Comparison of ENCODE assay signal across 27 cellular contexts in genomic region chr13:25291691-25292090, GRCh38. TPM values are rescaled to one million over a fixed set of nuclear protein-coding genes. Genes with fewer than 3 reads are reported as not detected.
DNase-seq lines count a peak whose midpoint lies in the region; ATAC-seq, FAIRE-seq and TF ChIP-seq lines count a peak whose summit lies in the region.
"Had no signal": no experiment of that assay in that cellular context is flagged by ENCODE, and none has a peak within 500 bp of the region (broad histone marks: within the 10 kb centered on the region; RNA-seq: fewer than 3 reads in every experiment).

No MANE protein-coding gene starts in this region.

- H3K4me2 ChIP-seq in Loucy (ENCODE audit: low read depth, low read length, poor library complexity, severe bottlenecking), result peak overlapping the region; percentile 80
- H3K4me2 ChIP-seq in OCI-LY3 (ENCODE audit: low read length), result no peak overlapping the region
- H3K4me2 ChIP-seq in mesenchymal stem cell (ENCODE audit: low read length, poor library complexity, severe bottlenecking), result no peak overlapping the region

- H3K18ac ChIP-seq in mesenchymal stem cell (ENCODE audit: low read depth in 1 of 2, low read length in 2 of 2), result no peak overlapping the region

- peaks cover 8 to 19% (median 12%) of the 10 kb centered on the region in 4 donors for H3K4me1 Mint-ChIP-seq in CD4-positive, alpha-beta memory T cell
- H3K4me1 Mint-ChIP-seq: activated naive CD8-positive, alpha-beta T cell treated with anti-CD3 and anti-CD28 coated beads for 36 hours; endodermal cell had no signal

- H3K79me2 ChIP-seq in Loucy (ENCODE audit: insufficient read depth, low read length) (peaks cover 4% of the 10 kb centered on the region), OCI-LY3 (ENCODE audit: low read length) (peaks cover 4% of the 10 kb centered on the region)

- H4K20me1 ChIP-seq in Loucy (ENCODE audit: insufficient read depth, low read length, poor library complexity, severe bottlenecking) (peaks cover 2% of the 10 kb centered on the region), OCI-LY3 (ENCODE audit: insufficient read depth, low read length) (no peaks in the 10 kb centered on the region)

- no peak for ATAC-seq in left colon
- ATAC-seq: psoas muscle; stimulated activated memory B cell treated with anti-CD40 and anti-IgM and Interleukin-4, amounts not matched to agents 10 μg/mL and 1 μg/mL and 100 μg/mL, for 72 hours had no signal

- TF ChIP-seq CTCF in Loucy (conservative IDR thresholded peaks at IDR 0.05; ENCODE audit: low read length), result no peak
- TF ChIP-seq CTCF in OCI-LY3 (IDR thresholded peaks at IDR 0.05; ENCODE audit: low read depth, low read length), result no peak

- H3K23ac ChIP-seq in mesenchymal stem cell (ENCODE audit: low read length in 2 of 2), result no peak overlapping the region

- FAIRE-seq in GM12892 (lab: Jason Lieb, UNC), result no peak
- FAIRE-seq: TTC549 had no signal

- no peak overlapping the region for H2BK120ac ChIP-seq in mesenchymal stem cell (ENCODE audit: low read depth, low read length)

- WGBS in mesenchymal stem cell, result 95% methylated on average over 1 of the region's 1 CpG

- 0 out of 2 replicates have a peak, but pooled peaks cover 3% of the 10 kb centered on the region for H3F3A ChIP-seq in Loucy (ENCODE audit: low read depth)

- peak overlapping the region; percentile 20 for H3K27ac ChIP-seq in CD4-positive, alpha-beta memory T cell (ENCODE audit: low read depth, low read length)
- H3K27ac ChIP-seq in OCI-LY3 (ENCODE audit: low read length), result no peak overlapping the region
- H3K27ac ChIP-seq in mesenchymal stem cell (ENCODE audit: low read length, poor library complexity, severe bottlenecking), result peak overlapping the region; percentile 20
- H3K27ac ChIP-seq: cardiac muscle cell, esophagus muscularis mucosa, foreskin keratinocyte, neutrophil, psoas muscle, RWPE1, upper lobe of right lung had no signal

- no peak overlapping the region for H3K4me3 ChIP-seq in CD4-positive, alpha-beta memory T cell (ENCODE audit: low read length in 2 of 2)
- H3K4me3 ChIP-seq in Loucy (ENCODE audit: low read length, poor library complexity, severe bottlenecking) (peak overlapping the region; percentile 64), OCI-LY3 (ENCODE audit: low read length) (no peak overlapping the region), mesenchymal stem cell (ENCODE audit: insufficient read depth in 1 of 2, low read depth in 1 of 2, low read length in 2 of 2) (no peak overlapping the region)
- H3K4me3 ChIP-seq: cardiac muscle cell, coronary artery, esophagus muscularis mucosa, psoas muscle, upper lobe of right lung had no signal

- H3K36me3 Mint-ChIP-seq in CD4-positive, alpha-beta memory T cell, result peaks cover 0 to 9% of the 10 kb centered on the region in 2 donors
- H3K36me3 Mint-ChIP-seq: activated naive CD8-positive, alpha-beta T cell treated with anti-CD3 and anti-CD28 coated beads for 36 hours; stimulated activated memory B cell treated with anti-CD40 and anti-IgM and Interleukin-4, amounts not matched to agents 10 μg/mL and 1 μg/mL and 100 μg/mL, for 72 hours had no signal

- no peak overlapping the region for H3K4ac ChIP-seq in mesenchymal stem cell (ENCODE audit: low read depth in 1 of 2, low read length in 2 of 2)

- no peak overlapping the region for H3K4me3 Mint-ChIP-seq in CD4-positive, alpha-beta memory T cell
- H3K4me3 Mint-ChIP-seq: activated CD8-positive, alpha-beta T cell treated with anti-CD3 and anti-CD28 coated beads, Interleukin-2, amount 10 ng/mL, durations not matched to agents 7 days and 5 days; activated naive CD8-positive, alpha-beta T cell treated with anti-CD3 and anti-CD28 coated beads for 36 hours; endodermal cell; stimulated activated memory B cell treated with anti-CD40 and anti-IgM and Interleukin-4, amounts not matched to agents 10 μg/mL and 1 μg/mL and 100 μg/mL, for 72 hours had no signal

- no peaks in the 10 kb centered on the region for H3K9me2 ChIP-seq in Loucy (replicated peaks; ENCODE audit: low read depth, low read length)

- H3K27me3 ChIP-seq in CD4-positive, alpha-beta memory T cell (ENCODE audit: insufficient read depth, low read length), result no peaks in the 10 kb centered on the region
- no peaks in the 10 kb centered on the region for H3K27me3 ChIP-seq in Loucy (ENCODE audit: insufficient read depth, low read length, poor library complexity, severe bottlenecking)
- 0 out of 2 replicates have a peak, but pooled peaks cover 2% of the 10 kb centered on the region for H3K27me3 ChIP-seq in OCI-LY3 (ENCODE audit: low read depth, low read length)
- H3K27me3 ChIP-seq in mesenchymal stem cell (ENCODE audit: control insufficient read depth in 1 of 2, insufficient read depth in 1 of 2, low read length in 2 of 2), result peaks cover 12 to 18% of the 10 kb centered on the region in 2 experiments

- no peaks in the 10 kb centered on the region for H3K36me3 ChIP-seq in CD4-positive, alpha-beta memory T cell (ENCODE audit: insufficient read depth, low read length)
- H3K36me3 ChIP-seq in Loucy (ENCODE audit: insufficient read depth, low read length), result no peaks in the 10 kb centered on the region
- H3K36me3 ChIP-seq in OCI-LY3 (replicated peaks; ENCODE audit: low read depth, low read length), result no peaks in the 10 kb centered on the region
- no peaks in the 10 kb centered on the region for H3K36me3 ChIP-seq in mesenchymal stem cell (ENCODE audit: control insufficient read depth in 1 of 2, insufficient read depth in 2 of 2, low read depth in 1 of 2, low read length in 2 of 2)
- H3K36me3 ChIP-seq: cardiac muscle cell, esophagus muscularis mucosa, neutrophil, upper lobe of right lung had no signal

- POLR2A ChIA-PET in CD4-positive, alpha-beta memory T cell (lab: Charles Lee; ENCODE audit: partially characterized antibody), result interaction anchor here (1.2 to 1.3 kb wide), 2 partner anchors 10 kb away, joined by 3 to 4 read pairs; partner anchors contain the start of gene NUP58

- H3K4me1 ChIP-seq in CD4-positive, alpha-beta memory T cell (ENCODE audit: insufficient read depth, low read length), result peaks cover 15% of the 10 kb centered on the region
- H3K4me1 ChIP-seq in Loucy (ENCODE audit: insufficient read depth, low read length, poor library complexity, severe bottlenecking), result peaks cover 21% of the 10 kb centered on the region
- H3K4me1 ChIP-seq in OCI-LY3 (ENCODE audit: low read length), result peaks cover 8% of the 10 kb centered on the region
- H3K4me1 ChIP-seq in mesenchymal stem cell (ENCODE audit: control insufficient read depth, insufficient read depth, low read depth, low read length), result peaks cover 2% of the 10 kb centered on the region
- H3K4me1 ChIP-seq: esophagus muscularis mucosa, foreskin keratinocyte, psoas muscle, upper lobe of right lung had no signal

- H2BK12ac ChIP-seq in mesenchymal stem cell (ENCODE audit: low read length in 2 of 2), result no peak overlapping the region

- H2AFZ ChIP-seq in Loucy (ENCODE audit: low read length), result peak overlapping the region; percentile 88
- H2AFZ ChIP-seq in OCI-LY3 (ENCODE audit: low read depth, low read length), result peak overlapping the region; percentile 80; the same call in 1 of the 2 replicates
- H2AFZ ChIP-seq in mesenchymal stem cell (ENCODE audit: low read depth, low read length), result no peak overlapping the region

- peak overlapping the region in 2 of 7 donors; percentile 59 to 83 for H3K27ac Mint-ChIP-seq in CD4-positive, alpha-beta memory T cell
- H3K27ac Mint-ChIP-seq: activated CD8-positive, alpha-beta T cell treated with anti-CD3 and anti-CD28 coated beads, Interleukin-2, amount 10 ng/mL, durations not matched to agents 7 days and 5 days; activated naive CD8-positive, alpha-beta T cell treated with anti-CD3 and anti-CD28 coated beads for 36 hours; endodermal cell; stimulated activated memory B cell treated with anti-CD40 and anti-IgM and Interleukin-4, amounts not matched to agents 10 μg/mL and 1 μg/mL and 100 μg/mL, for 72 hours had no signal

- no peaks in the 10 kb centered on the region for H3K79me1 ChIP-seq in mesenchymal stem cell (replicated peaks; ENCODE audit: low read length, poor library complexity, severe bottlenecking)

- H3K27me3 Mint-ChIP-seq in CD4-positive, alpha-beta memory T cell, result peaks cover 5 to 6% of the 10 kb centered on the region in 2 donors

- H4K8ac ChIP-seq in mesenchymal stem cell (ENCODE audit: low read length), result no peak overlapping the region

- no peak overlapping the region for H2AK5ac ChIP-seq in mesenchymal stem cell (ENCODE audit: low read length, severe bottlenecking)

- H2BK5ac ChIP-seq in mesenchymal stem cell (ENCODE audit: low read depth, low read length, poor library complexity, severe bottlenecking), result no peak overlapping the region

- peak overlapping the region; percentile 66 for H3K9ac ChIP-seq in Loucy (ENCODE audit: low read depth, low read length, poor library complexity, severe bottlenecking)
- no peak overlapping the region for H3K9ac ChIP-seq in OCI-LY3 (ENCODE audit: low read length)
- no peak overlapping the region for H3K9ac ChIP-seq in mesenchymal stem cell (ENCODE audit: low read length)

- peaks cover 0 to 4% (median 0%) of the 10 kb centered on the region in 8 donors for H3K9me3 Mint-ChIP-seq in CD4-positive, alpha-beta memory T cell
- H3K9me3 Mint-ChIP-seq: activated naive CD8-positive, alpha-beta T cell treated with anti-CD3 and anti-CD28 coated beads for 36 hours; endodermal cell; stimulated activated memory B cell treated with anti-CD40 and anti-IgM and Interleukin-4, amounts not matched to agents 10 μg/mL and 1 μg/mL and 100 μg/mL, for 72 hours had no signal

- no peak for DNase-seq in CD4-positive, alpha-beta memory T cell
- DNase-seq in mesenchymal stem cell, result no peak
- DNase-seq in GM12892 (ENCODE audit: insufficient read length), result no peak
- DNase-seq in left colon, result no peak
- no peak for DNase-seq in Kasumi-1 (lab: John Stamatoyannopoulos, UW)
- DNase-seq in activated naive CD4-positive, alpha-beta T cell treated with anti-CD3 and anti-CD28 coated beads, Interleukin-2, amount 50 U/mL, for 16 hours, result no peak
- DNase-seq: activated CD4-positive, CD25-positive, alpha-beta regulatory T cell treated with anti-CD3 and anti-CD28 coated beads, Interleukin-2, amount 50 U/mL, for 72 hours; activated naive CD8-positive, alpha-beta T cell treated with anti-CD3 and anti-CD28 coated beads for 36 hours; COR-L47; DMS79 treated with DMSO at 0.1 percent for 48 hours; endodermal cell; NCI-H2029; NCI-H446 treated with DMSO at 0.1 percent for 48 hours; stimulated activated CD4-positive, alpha-beta T cell treated with anti-CD3 and anti-CD28 coated beads, Interleukin-4, amount 100 ng/mL, for 4 hours; upper lobe of right lung had no signal

- intact Hi-C loops in CD4-positive, alpha-beta memory T cell (cut with micrococcal nuclease), result loop anchor here (1.0 kb wide), 1 partner anchor 10 kb away; the partner anchor contains the start of gene NUP58
- intact Hi-C loops in left colon (cut with DNase I, micrococcal nuclease), result no loop called here

- H2BK15ac ChIP-seq in mesenchymal stem cell (ENCODE audit: low read depth, poor library complexity, severe bottlenecking), result no peak overlapping the region

- no peaks in the 10 kb centered on the region for H3K9me3 ChIP-seq in CD4-positive, alpha-beta memory T cell (ENCODE audit: control insufficient read depth in 1 of 2, low read length in 2 of 2)
- H3K9me3 ChIP-seq in Loucy (ENCODE audit: insufficient read depth, low read depth, low read length), result no peaks in the 10 kb centered on the region
- no peaks in the 10 kb centered on the region for H3K9me3 ChIP-seq in OCI-LY3 (ENCODE audit: insufficient read depth, low read length)
- H3K9me3 ChIP-seq in mesenchymal stem cell (ENCODE audit: control insufficient read depth, low read length), result no peaks in the 10 kb centered on the region
- H3K9me3 ChIP-seq: esophagus muscularis mucosa, neutrophil, psoas muscle, upper lobe of right lung had no signal

- H4K91ac ChIP-seq in mesenchymal stem cell (ENCODE audit: low read length), result no peak overlapping the region

- CTCF ChIA-PET in CD4-positive, alpha-beta memory T cell (lab: Charles Lee; ENCODE audit: partially characterized antibody), result no interaction called here

- no peak for TF ChIP-seq POLR2A in GM12892 (IDR thresholded peaks at IDR 0.05; ENCODE audit: low read depth, low read length)

- no peak overlapping the region for H3K14ac ChIP-seq in mesenchymal stem cell (ENCODE audit: low read length in 2 of 2)

RNA-seq across cellular contexts. Expression of gene MTMR6, which starts 4.4 kb away (rescaled TPM):
- total RNA-seq in CD4-positive, alpha-beta memory T cell, result 10 to 100 TPM; 18.9 to 19.1 TPM
- 10 to 100 TPM; 20.0 to 20.2 TPM for polyA plus RNA-seq in CD4-positive, alpha-beta memory T cell
- 14.3 TPM for polyA plus RNA-seq in mesenchymal stem cell (2013, experiment 1 of 2)
- polyA plus RNA-seq in mesenchymal stem cell (2013, experiment 2 of 2), result 15.1 TPM
- polyA plus RNA-seq in GM12892 (2012; ENCODE audit: missing spikeins), result 8.6 TPM
- total RNA-seq in left colon, result 10 to 100 TPM; 13.6 to 14.7 TPM

RNA-seq across cellular contexts. Expression of gene NUP58, which starts 9.7 kb away (rescaled TPM):
- total RNA-seq in CD4-positive, alpha-beta memory T cell, result 10 to 100 TPM; 42.9 to 43.3 TPM
- 10 to 100 TPM in 1 of 2 donors, 1 to 10 TPM in 1; 7.7 to 18.8 TPM for polyA plus RNA-seq in CD4-positive, alpha-beta memory T cell
- polyA plus RNA-seq in mesenchymal stem cell (2013, experiment 1 of 2), result 19.7 TPM
- 22.1 TPM for polyA plus RNA-seq in mesenchymal stem cell (2013, experiment 2 of 2)
- polyA plus RNA-seq in GM12892 (2012; ENCODE audit: missing spikeins), result 45.7 TPM
- total RNA-seq in left colon, result 10 to 100 TPM; 28.7 to 32.6 TPM
